ENCODE assay signal across 15 cellular contexts in genomic region chr2:216689397-216689796, GRCh38. TPM values are rescaled to one million over a fixed set of nuclear protein-coding genes. Genes with fewer than 3 reads are reported as not detected.
DNase-seq lines count a peak whose midpoint lies in the region; ATAC-seq and TF ChIP-seq lines count a peak whose summit lies in the region.
"Had no signal": no experiment of that assay in that cellular context is flagged by ENCODE, and none has a peak within 500 bp of the region (broad histone marks: within the 10 kb centered on the region; RNA-seq: fewer than 3 reads in every experiment).

No MANE protein-coding gene starts in this region.

- H3K79me1 ChIP-seq in IMR-90 (ENCODE audit: low read depth in 1 of 2, low read length in 2 of 2): peaks cover 0 to 85% of the 10 kb centered on the region in 2 experiments; a peak in 2 of 4 replicates

- peak overlapping the region; percentile 22 for H2BK5ac ChIP-seq in IMR-90 (ENCODE audit: low read depth, low read length, poor library complexity, severe bottlenecking)

- no peaks in the 10 kb centered on the region for H3K27me3 ChIP-seq in IMR-90 (ENCODE audit: control insufficient read depth, insufficient read depth, low read length)
- peaks cover 0 to 3% of the 10 kb centered on the region in 2 donors for H3K27me3 ChIP-seq in muscle layer of colon (ENCODE audit: control insufficient read depth in 1 of 2, insufficient read depth in 2 of 2, low read length in 2 of 2)
- H3K27me3 ChIP-seq in subcutaneous abdominal adipose tissue (ENCODE audit: control insufficient read depth in 5 of 5, insufficient read depth in 4 of 5, low read length in 5 of 5): peaks cover 0 to 16% (median 3%) of the 10 kb centered on the region in 5 donors
- H3K27me3 ChIP-seq: brain microvascular endothelial cell had no signal

- in situ Hi-C loops in IMR-90 (cut with MboI; ENCODE audit: low sequenced_read_pairs): no loop called here

- no peak for TF ChIP-seq CTCF in IMR-90 (conservative IDR thresholded peaks at IDR 0.05; ENCODE audit: low read depth, low read length)
- TF ChIP-seq CTCF in coronary artery (IDR thresholded peaks at IDR 0.05): no peak

- dilution Hi-C loops in IMR-90 (cut with HindIII; ENCODE audit: low sequenced_read_pairs, unreplicated experiment): loop anchor here (25.0 kb wide), 2 partner anchors 473 to 823 kb away; no protein-coding TSS in a partner anchor

- peak overlapping the region; percentile 34; the same call in 1 of the 2 replicates for H3K14ac ChIP-seq in IMR-90 (replicated peaks; ENCODE audit: low read depth, low read length)

- no peak overlapping the region for H3K18ac ChIP-seq in IMR-90 (ENCODE audit: low read depth, low read length)

- H3K36me3 ChIP-seq in IMR-90 (ENCODE audit: control insufficient read depth, insufficient read depth, low read length) (peaks cover 79% of the 10 kb centered on the region), muscle layer of colon (ENCODE audit: insufficient read depth, low read length) (peaks cover 50% of the 10 kb centered on the region), subcutaneous abdominal adipose tissue (ENCODE audit: control insufficient read depth in 5 of 5, insufficient read depth in 5 of 5, low read length in 5 of 5) (peaks cover 0 to 20% (median 4%) of the 10 kb centered on the region in 5 donors)
- H3K36me3 ChIP-seq: brain microvascular endothelial cell, spleen had no signal

- H2BK120ac ChIP-seq in IMR-90 (ENCODE audit: low read depth, low read length): no peak overlapping the region

- H3K27ac ChIP-seq in IMR-90 (ENCODE audit: insufficient read depth, low read length) (peak overlapping the region; percentile 0; the same call in 1 of the 2 replicates), coronary artery (peak overlapping the region; percentile 58 to 96), muscle layer of colon (ENCODE audit: low read depth, low read length) (peak overlapping the region; percentile 80), subcutaneous abdominal adipose tissue (ENCODE audit: low read depth, low read length) (peak overlapping the region; percentile 23)
- H3K27ac ChIP-seq: brain microvascular endothelial cell, spleen had no signal

- no peak for TF ChIP-seq POLR2A in IMR-90 (IDR thresholded peaks at IDR 0.05; ENCODE audit: low read depth, low read length)

- no peak overlapping the region for H4K91ac ChIP-seq in IMR-90 (ENCODE audit: insufficient read depth, low read depth, low read length)

- no peak overlapping the region for H2BK15ac ChIP-seq in IMR-90 (ENCODE audit: low read depth, low read length)

- peak overlapping the region; percentile 38 for H2AFZ ChIP-seq in IMR-90 (replicated peaks; ENCODE audit: low read length, poor library complexity)

- H3K56ac ChIP-seq in IMR-90 (ENCODE audit: extremely low read depth, insufficient read depth, low read length): no peak overlapping the region

- POLR2A ChIA-PET in IMR-90 (lab: Charles Lee; ENCODE audit: unreplicated experiment): interaction anchor here (0.5 to 1.1 kb wide), 3 partner anchors 416 to 594 kb away, joined by 3 to 5 read pairs (median 4); no protein-coding TSS in a partner anchor

- no peak overlapping the region for H3K4ac ChIP-seq in IMR-90 (ENCODE audit: low read depth, low read length)

- H2AK9ac ChIP-seq in IMR-90 (replicated peaks; ENCODE audit: low read depth, low read length, poor library complexity): no peak overlapping the region

- peak overlapping the region; percentile 53 for H3K9ac ChIP-seq in IMR-90 (ENCODE audit: low read depth, low read length)
- no peak overlapping the region for H3K9ac ChIP-seq in muscle layer of colon (ENCODE audit: low read length)
- no peak overlapping the region for H3K9ac ChIP-seq in subcutaneous abdominal adipose tissue (ENCODE audit: low read length in 5 of 5)

- no peak overlapping the region for H2AK5ac ChIP-seq in IMR-90 (ENCODE audit: low read depth, low read length)

- H4K20me1 ChIP-seq in IMR-90 (ENCODE audit: insufficient read depth, low read length): peaks cover 98% of the 10 kb centered on the region

- peaks cover 7% of the 10 kb centered on the region for H3K4me1 ChIP-seq in IMR-90 (ENCODE audit: control insufficient read depth, insufficient read depth, low read length)
- peaks cover 61% of the 10 kb centered on the region for H3K4me1 ChIP-seq in muscle layer of colon (ENCODE audit: insufficient read depth, low read length)
- H3K4me1 ChIP-seq in subcutaneous abdominal adipose tissue (ENCODE audit: control insufficient read depth in 5 of 5, insufficient read depth in 5 of 5, low read length in 5 of 5): peaks cover 10 to 64% (median 59%) of the 10 kb centered on the region in 5 donors

- intact Hi-C loops in IMR-90 (cut with micrococcal nuclease): no loop called here

- peak overlapping the region; percentile 77 for H3K4me2 ChIP-seq in IMR-90 (ENCODE audit: low read depth, low read length)

- peak overlapping the region; percentile 67; the same call in 1 of the 2 replicates for H3K23ac ChIP-seq in IMR-90 (ENCODE audit: low read depth, low read length)

- BruUV-seq in IMR-90 (replicated peaks; lab: Mats Ljungman, UMichigan): no TSS peak

- H4K8ac ChIP-seq in IMR-90 (ENCODE audit: low read depth in 2 of 2, low read length in 2 of 2): peak overlapping the region in 1 of 2 experiments; percentile 27; a peak in 1 of 4 replicates

- no peak for DNase-seq in IMR-90
- DNase-seq in coronary artery (ENCODE audit: low spot score): no peak
- DNase-seq in mesenteric fat pad (ENCODE audit: low spot score): no peak
- no peak for DNase-seq in NCI-H526 (lab: John Stamatoyannopoulos, UW)
- DNase-seq: activated B cell treated with CpG ODN at 0.5 μM for 24 hours; activated CD8-positive, alpha-beta T cell treated with anti-CD3 and anti-CD28 coated beads, Interleukin-2, amount 10 ng/mL, durations not matched to agents 7 days and 5 days; activated T-cell treated with anti-CD3 and anti-CD28 coated beads, Interleukin-2, amount 50 U/mL, for 48 hours; brain microvascular endothelial cell; NCI-H1436; SIG-M5; spleen had no signal

- no peak overlapping the region for H2BK20ac ChIP-seq in IMR-90 (ENCODE audit: low read depth, low read length)

- no peak for TF ChIP-seq RAD21 in IMR-90 (IDR thresholded peaks at IDR 0.05; ENCODE audit: low read length)

- CTCF ChIA-PET in IMR-90 (lab: Yijun Ruan, JAX): no interaction called here

- H3K4me3 ChIP-seq in IMR-90 (ENCODE audit: insufficient read depth, low read depth, low read length): peak overlapping the region; percentile 30
- peak overlapping the region; percentile 77 for H3K4me3 ChIP-seq in coronary artery
- peak overlapping the region in 1 of 2 donors; percentile 38 for H3K4me3 ChIP-seq in muscle layer of colon (ENCODE audit: low read depth in 1 of 2, low read length in 2 of 2)
- peak overlapping the region in 1 of 5 donors; percentile 2 for H3K4me3 ChIP-seq in subcutaneous abdominal adipose tissue (ENCODE audit: low read depth in 1 of 5, low read length in 5 of 5)
- H3K4me3 ChIP-seq: spleen had no signal

- H3K9me1 ChIP-seq in IMR-90 (ENCODE audit: insufficient read depth, low read length): peaks cover 29% of the 10 kb centered on the region

- no peak overlapping the region for H4K5ac ChIP-seq in IMR-90 (ENCODE audit: low read depth, low read length)

- ATAC-seq in IMR-90 (ENCODE audit: low read depth) (no peak), GM18861 (IDR thresholded peaks at IDR 0.05; ENCODE audit: unreplicated experiment) (no peak), GM19328 (IDR thresholded peaks at IDR 0.05; ENCODE audit: unreplicated experiment) (no peak)
- ATAC-seq: activated CD8-positive, alpha-beta T cell treated with anti-CD3 and anti-CD28 coated beads, Interleukin-2, amount 10 ng/mL, durations not matched to agents 7 days and 5 days had no signal

- H3K9me3 ChIP-seq in IMR-90 (ENCODE audit: control insufficient read depth, insufficient read depth, low read length) (no peaks in the 10 kb centered on the region), muscle layer of colon (ENCODE audit: low read length) (no peaks in the 10 kb centered on the region), subcutaneous abdominal adipose tissue (ENCODE audit: control insufficient read depth in 5 of 5, low read length in 5 of 5) (no peaks in the 10 kb centered on the region)
- H3K9me3 ChIP-seq: spleen had no signal

- 100% methylated on average over 1 of the region's 3 CpGs; no CpG with 5 or more reads in 1 of the 2 experiments for WGBS in IMR-90 (ENCODE audit: extremely low coverage in 2 of 2, insufficient read length in 1 of 2), 2 experiments

TF ChIP-seq in IMR-90, 13 proteins besides CTCF, POLR2A, EP300 and RAD21:
- TF ChIP-seq NFE2L2 (IDR thresholded peaks at IDR 0.05; ENCODE audit: low read depth, low read length) (no peak), SMC3 (IDR thresholded peaks at IDR 0.05; ENCODE audit: low read depth, low read length) (no peak), CEBPB (IDR thresholded peaks at IDR 0.05; ENCODE audit: low read depth, low read length) (no peak)
TF ChIP-seq in IMR-90: peak in this region for 0.

RNA-seq across cellular contexts. Expression of gene IGFBP5, which starts 6.0 kb away (rescaled TPM):
- total RNA-seq in IMR-90 (2012; rRNA removed): 392 and 433 TPM in 2 replicates
- 1,339 and 1,767 TPM in 2 replicates for polyA plus RNA-seq in IMR-90 (2012; rRNA removed)
- 847 and 1,056 TPM in 2 replicates for polyA plus RNA-seq in IMR-90 (2012; cell fraction: cytosol; rRNA removed)
- polyA plus RNA-seq in IMR-90 (2012; cell fraction: nucleus; rRNA removed; ENCODE audit: low replicate concordance): 732 and 841 TPM in 2 replicates
- 497 TPM for total RNA-seq in mesenteric fat pad
- total RNA-seq: activated B cell treated with CpG ODN at 0.5 μM for 24 hours had no signal

RNA-seq across cellular contexts. Expression of gene IGFBP2, which starts 56.2 kb away (rescaled TPM):
- total RNA-seq in IMR-90 (2012; rRNA removed) (33.5 and 36.7 TPM in 2 replicates), mesenteric fat pad (59.9 TPM)
- 236 and 257 TPM in 2 replicates for polyA plus RNA-seq in IMR-90 (2012; rRNA removed)
- 205 and 355 TPM in 2 replicates for polyA plus RNA-seq in IMR-90 (2012; cell fraction: cytosol; rRNA removed)
- polyA plus RNA-seq in IMR-90 (2012; cell fraction: nucleus; rRNA removed; ENCODE audit: low replicate concordance): 73.3 and 119 TPM in 2 replicates
- total RNA-seq: activated B cell treated with CpG ODN at 0.5 μM for 24 hours had no signal

Comparison
In these comparisons a context has a peak if more than half of its experiments do, and no peak if none do; other contexts are left out.
1. H3K27ac ChIP-seq: peak in every context shown above with its lines; median percentile 80 in muscle layer of colon; 77 in coronary artery; 23 in subcutaneous abdominal adipose tissue; 0 in IMR-90.